Comparison of ENCODE assay signal across 23 cellular contexts in genomic region chr4:80568891-80569290, GRCh38.
"Had no signal": no experiment of that assay in that cellular context is flagged by ENCODE, and none has a peak within 500 bp of the region (broad histone marks: within the 10 kb centered on the region; RNA-seq: fewer than 3 reads in every experiment).

No MANE protein-coding gene starts in this region.

- H3K4me3 Mint-ChIP-seq: activated naive CD8-positive, alpha-beta T cell; activated T-cell treated with anti-CD3 and anti-CD28 coated beads, Interleukin-2, amount 50 U/mL, for 72 hours; naive B cell; neural crest cell; T-helper 2 cell treated with Interferon-gamma antibody and Interleukin-4, amounts not matched to agents 5 μg/mL and 100 μg/mL, for 36 hours had no signal

- H3K9me3 ChIP-seq: esophagus squamous epithelium, tibial artery had no signal

- ATAC-seq: activated T-cell treated with anti-CD3 and anti-CD28 coated beads, Interleukin-2, amount 50 U/mL, for 72 hours; heart right ventricle; left ventricle myocardium superior; right cardiac atrium had no signal

- H3K27ac ChIP-seq: epithelial cell of prostate, esophagus squamous epithelium, heart right ventricle, spleen, suprapubic skin, tibial artery had no signal

- H3K9me3 Mint-ChIP-seq: T-helper 2 cell treated with Interferon-gamma antibody and Interleukin-4, amounts not matched to agents 5 μg/mL and 100 μg/mL, for 36 hours had no signal

- H3K27ac Mint-ChIP-seq: activated naive CD8-positive, alpha-beta T cell; activated T-cell treated with anti-CD3 and anti-CD28 coated beads, Interleukin-2, amount 50 U/mL, for 72 hours; naive B cell; T-helper 2 cell treated with Interferon-gamma antibody and Interleukin-4, amounts not matched to agents 5 μg/mL and 100 μg/mL, for 36 hours had no signal

- H3K36me3 ChIP-seq: esophagus squamous epithelium, heart right ventricle, spleen, suprapubic skin, tibial artery had no signal

- H3K36me3 Mint-ChIP-seq: naive B cell had no signal

- DNase-seq: activated CD4-positive, alpha-beta T cell treated with anti-CD3 and anti-CD28 coated beads for 4 hours; activated CD4-positive, alpha-beta T cell treated with anti-CD3 and anti-CD28 coated beads, Interleukin-2, amount 50 U/mL, for 4 hours; activated naive CD4-positive, alpha-beta T cell; activated T-cell treated with anti-CD3 and anti-CD28 coated beads for 4 hours; activated T-cell treated with anti-CD3 and anti-CD28 coated beads, Interleukin-2, amount 50 U/mL, for 72 hours; anterior cingulate cortex; dermis blood vessel endothelial cell; effector CD8-positive, alpha-beta T cell; esophagus squamous epithelium; foreskin melanocyte; heart right ventricle; islet precursor cell; left ventricle myocardium superior; naive B cell; right cardiac atrium; spleen; stimulated activated naive CD4-positive, alpha-beta T cell; tibial artery had no signal

- H3K4me3 ChIP-seq: esophagus squamous epithelium, heart right ventricle, spleen, suprapubic skin, tibial artery had no signal

- H3K27me3 Mint-ChIP-seq: activated naive CD8-positive, alpha-beta T cell; naive B cell had no signal

- H3K27me3 ChIP-seq: esophagus squamous epithelium, heart right ventricle, spleen, suprapubic skin, tibial artery had no signal

- H3K4me1 ChIP-seq: heart right ventricle, spleen, suprapubic skin, tibial artery had no signal
